Comparison of ENCODE assay signal across 1 cellular context in the genomic region with DNA sequence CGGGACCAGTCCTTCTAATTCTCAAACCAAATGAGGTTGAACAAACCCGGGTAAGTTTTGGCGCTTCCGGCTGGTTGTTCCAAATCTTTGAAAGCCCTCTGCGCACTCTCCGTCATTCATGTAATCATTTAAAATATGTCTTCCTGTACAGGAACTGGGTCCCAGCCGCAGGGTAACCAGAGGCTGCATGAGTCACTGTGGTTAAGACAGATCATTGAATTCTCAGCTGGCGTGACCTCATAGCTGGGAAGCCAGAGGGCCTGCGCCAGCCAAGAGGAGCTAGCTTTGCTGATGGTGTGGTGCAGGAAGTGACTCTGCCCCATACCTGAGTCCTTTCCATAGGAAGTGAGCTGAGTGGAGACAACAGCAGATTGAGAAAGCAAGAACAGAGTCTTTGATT.
A peak's percentile ranks its signal among the peaks of the same experiment; 100 is the strongest.
TF ChIP-seq lines count a peak whose summit lies in the region.

No MANE protein-coding gene starts in this region.

TF ChIP-seq in K562, 482 proteins besides CTCF, POLR2A, EP300 and RAD21 (continued from another document):
- TF ChIP-seq, protein P1, sequence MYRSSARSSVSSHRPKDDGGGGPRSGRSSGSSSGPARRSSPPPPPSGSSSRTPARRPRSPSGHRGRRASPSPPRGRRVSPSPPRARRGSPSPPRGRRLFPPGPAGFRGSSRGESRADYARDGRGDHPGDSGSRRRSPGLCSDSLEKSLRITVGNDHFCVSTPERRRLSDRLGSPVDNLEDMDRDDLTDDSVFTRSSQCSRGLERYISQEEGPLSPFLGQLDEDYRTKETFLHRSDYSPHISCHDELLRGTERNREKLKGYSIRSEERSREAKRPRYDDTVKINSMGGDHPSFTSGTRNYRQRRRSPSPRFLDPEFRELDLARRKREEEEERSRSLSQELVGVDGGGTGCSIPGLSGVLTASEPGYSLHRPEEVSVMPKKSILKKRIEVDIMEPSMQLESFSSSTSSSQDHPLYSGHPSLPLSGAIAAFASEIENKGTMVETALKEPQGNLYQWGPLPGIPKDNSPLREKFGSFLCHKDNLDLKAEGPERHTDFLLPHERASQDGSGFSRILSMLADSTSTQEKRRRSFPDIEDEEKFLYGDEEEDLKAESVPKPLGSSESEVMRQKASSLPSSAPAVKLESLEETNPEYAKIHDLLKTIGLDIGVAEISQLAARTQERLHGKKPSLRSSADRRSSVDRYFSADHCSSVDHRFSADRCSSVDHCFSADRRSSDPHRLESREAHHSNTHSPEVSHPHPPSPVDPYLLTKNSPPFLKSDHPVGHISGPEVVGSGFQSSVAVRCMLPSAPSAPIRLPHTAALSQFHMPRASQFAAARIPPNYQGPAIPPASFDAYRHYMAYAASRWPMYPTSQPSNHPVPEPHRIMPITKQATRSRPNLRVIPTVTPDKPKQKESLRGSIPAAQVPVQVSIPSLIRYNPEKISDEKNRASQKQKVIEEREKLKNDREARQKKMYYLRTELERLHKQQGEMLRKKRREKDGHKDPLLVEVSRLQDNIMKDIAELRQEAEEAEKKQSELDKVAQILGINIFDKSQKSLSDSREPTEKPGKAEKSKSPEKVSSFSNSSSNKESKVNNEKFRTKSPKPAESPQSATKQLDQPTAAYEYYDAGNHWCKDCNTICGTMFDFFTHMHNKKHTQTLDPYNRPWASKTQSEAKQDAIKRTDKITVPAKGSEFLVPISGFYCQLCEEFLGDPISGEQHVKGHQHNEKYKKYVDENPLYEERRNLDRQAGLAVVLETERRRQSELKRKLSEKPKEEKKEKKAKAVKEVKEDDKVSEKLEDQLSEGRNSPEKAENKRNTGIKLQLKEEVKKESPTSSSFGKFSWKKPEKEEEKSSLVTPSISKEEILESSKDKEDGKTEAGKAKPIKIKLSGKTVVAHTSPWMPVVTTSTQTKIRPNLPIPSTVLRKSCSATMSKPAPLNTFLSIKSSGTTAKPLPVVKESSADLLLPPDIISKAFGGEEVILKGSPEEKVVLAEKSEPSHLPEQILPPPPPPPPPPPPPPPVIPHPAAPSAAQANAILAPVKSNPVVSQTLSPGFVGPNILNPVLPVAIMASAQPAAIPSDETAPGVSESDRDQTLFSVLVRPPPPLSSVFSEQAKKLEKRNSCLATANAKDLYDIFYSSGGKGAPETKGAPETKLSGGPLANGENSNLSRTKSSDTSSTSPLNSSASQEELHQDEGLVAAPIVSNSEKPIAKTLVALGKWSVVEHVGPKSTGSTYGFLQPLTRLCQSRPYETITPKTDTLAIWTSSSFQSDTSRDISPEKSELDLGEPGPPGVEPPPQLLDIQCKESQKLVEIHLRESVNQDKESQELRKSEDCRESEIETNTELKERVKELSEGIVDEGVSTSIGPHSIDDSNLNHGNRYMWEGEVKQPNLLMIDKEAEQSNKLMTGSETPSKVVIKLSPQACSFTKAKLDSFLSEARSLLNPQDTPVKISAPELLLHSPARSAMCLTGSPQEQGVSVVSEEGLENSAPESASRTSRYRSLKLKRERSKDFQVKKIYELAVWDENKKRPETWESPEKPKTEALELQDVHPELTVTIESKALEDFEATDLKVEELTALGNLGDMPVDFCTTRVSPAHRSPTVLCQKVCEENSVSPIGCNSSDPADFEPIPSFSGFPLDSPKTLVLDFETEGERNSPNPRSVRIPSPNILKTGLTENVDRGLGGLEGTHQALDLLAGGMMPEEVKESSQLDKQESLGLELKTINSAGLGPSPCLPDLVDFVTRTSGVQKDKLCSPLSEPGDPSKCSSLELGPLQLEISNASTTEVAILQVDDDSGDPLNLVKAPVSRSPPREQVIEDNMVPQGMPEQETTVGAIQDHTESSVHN (IDR thresholded peaks at IDR 0.05; ENCODE audit: borderline replicate concordance in 1 of 2, low read depth in 1 of 2) = peak in 1 of 2 experiments; percentile 86; a peak in 2 of 4 replicates
- TF ChIP-seq PHB (CRISPR knock-in tag; IDR thresholded peaks at IDR 0.05) (no peak), FOSL1 (tag; conservative IDR thresholded peaks at IDR 0.05) (peak; percentile 94), JUND (IDR thresholded peaks at IDR 0.05; ENCODE audit: borderline replicate concordance, low read depth, low read length) (peak; percentile 93), JUND (tag; IDR thresholded peaks at IDR 0.05; ENCODE audit: borderline replicate concordance, low read depth, low read length) (peak; percentile 94), C11orf30 (IDR thresholded peaks at IDR 0.05; ENCODE audit: low read depth) (no peak), JUN (IDR thresholded peaks at IDR 0.05; ENCODE audit: borderline replicate concordance, low read depth, low read length) (peak; percentile 71; the same call in 1 of the 2 replicates), JUN (CRISPR knock-in tag; IDR thresholded peaks at IDR 0.05; ENCODE audit: borderline replicate concordance) (no peak), TEAD1 (CRISPR knock-in tag; IDR thresholded peaks at IDR 0.05) (peak in 1 of 2 experiments; percentile 86; a peak in 2 of 4 replicates), JUNB (CRISPR knock-in tag; conservative IDR thresholded peaks at IDR 0.05) (peak; percentile 60; the same call in 1 of the 2 replicates), ZNF445 (CRISPR knock-in tag; IDR thresholded peaks at IDR 0.05; ENCODE audit: low read depth) (no peak), TAF9B (IDR thresholded peaks at IDR 0.05; ENCODE audit: partially characterized antibody) (peak; percentile 42), SMAD4 (CRISPR knock-in tag; conservative IDR thresholded peaks at IDR 0.05) (no peak), ATF3 (IDR thresholded peaks at IDR 0.05) (peak; percentile 89), ATF3 (CRISPR knock-in tag; conservative IDR thresholded peaks at IDR 0.05) (peak; percentile 92), ZNF253 (CRISPR knock-in tag; conservative IDR thresholded peaks at IDR 0.05) (no peak), NFE2 (IDR thresholded peaks at IDR 0.05; ENCODE audit: low read depth) (peak; percentile 43; the same call in 1 of the 2 replicates), CBFA2T3 (IDR thresholded peaks at IDR 0.05) (peak; percentile 12; the same call in 1 of the 2 replicates), NRF1 (conservative IDR thresholded peaks at IDR 0.05 in 1 of 2, IDR thresholded peaks at IDR 0.05 in 1 of 2) (peak; percentile 80 to 84), CREM (IDR thresholded peaks at IDR 0.05; ENCODE audit: low read depth) (peak; percentile 68), TFAP4 (CRISPR knock-in tag; IDR thresholded peaks at IDR 0.05; ENCODE audit: borderline replicate concordance) (peak; percentile 95), ATF7 (IDR thresholded peaks at IDR 0.05) (peak; percentile 81), BDP1 (IDR thresholded peaks at IDR 0.05; ENCODE audit: insufficient read depth, insufficient read length) (no peak), TEAD4 (IDR thresholded peaks at IDR 0.05; ENCODE audit: low read length) (peak; percentile 78), TEAD4 (CRISPR knock-in tag; IDR thresholded peaks at IDR 0.05; ENCODE audit: borderline replicate concordance) (no peak), BCL6 (CRISPR knock-in tag; IDR thresholded peaks at IDR 0.05) (no peak), CREB5 (CRISPR knock-in tag; IDR thresholded peaks at IDR 0.05) (no peak), GABPA (tag; conservative IDR thresholded peaks at IDR 0.05; ENCODE audit: low read depth) (peak; percentile 71), ARID1B (IDR thresholded peaks at IDR 0.05) (peak; percentile 39; the same call in 1 of the 2 replicates), HSF4 (CRISPR knock-in tag; IDR thresholded peaks at IDR 0.05; ENCODE audit: borderline replicate concordance) (no peak)
- TF ChIP-seq, protein P2, sequence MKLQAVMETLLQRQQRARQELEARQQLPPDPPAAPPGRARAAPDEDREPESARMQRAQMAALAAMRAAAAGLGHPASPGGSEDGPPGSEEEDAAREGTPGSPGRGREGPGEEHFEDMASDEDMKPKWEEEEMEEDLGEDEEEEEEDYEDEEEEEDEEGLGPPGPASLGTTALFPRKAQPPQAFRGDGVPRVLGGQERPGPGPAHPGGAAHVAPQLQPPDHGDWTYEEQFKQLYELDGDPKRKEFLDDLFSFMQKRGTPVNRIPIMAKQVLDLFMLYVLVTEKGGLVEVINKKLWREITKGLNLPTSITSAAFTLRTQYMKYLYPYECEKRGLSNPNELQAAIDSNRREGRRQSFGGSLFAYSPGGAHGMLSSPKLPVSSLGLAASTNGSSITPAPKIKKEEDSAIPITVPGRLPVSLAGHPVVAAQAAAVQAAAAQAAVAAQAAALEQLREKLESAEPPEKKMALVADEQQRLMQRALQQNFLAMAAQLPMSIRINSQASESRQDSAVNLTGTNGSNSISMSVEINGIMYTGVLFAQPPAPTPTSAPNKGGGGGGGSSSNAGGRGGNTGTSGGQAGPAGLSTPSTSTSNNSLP (IDR thresholded peaks at IDR 0.05; ENCODE audit: borderline replicate concordance, low read depth, low read length) = no peak
- TF ChIP-seq, protein P3, sequence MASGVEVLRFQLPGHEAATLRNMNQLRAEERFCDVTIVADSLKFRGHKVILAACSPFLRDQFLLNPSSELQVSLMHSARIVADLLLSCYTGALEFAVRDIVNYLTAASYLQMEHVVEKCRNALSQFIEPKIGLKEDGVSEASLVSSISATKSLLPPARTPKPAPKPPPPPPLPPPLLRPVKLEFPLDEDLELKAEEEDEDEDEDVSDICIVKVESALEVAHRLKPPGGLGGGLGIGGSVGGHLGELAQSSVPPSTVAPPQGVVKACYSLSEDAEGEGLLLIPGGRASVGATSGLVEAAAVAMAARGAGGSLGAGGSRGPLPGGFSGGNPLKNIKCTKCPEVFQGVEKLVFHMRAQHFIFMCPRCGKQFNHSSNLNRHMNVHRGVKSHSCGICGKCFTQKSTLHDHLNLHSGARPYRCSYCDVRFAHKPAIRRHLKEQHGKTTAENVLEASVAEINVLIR (CRISPR knock-in tag; IDR thresholded peaks at IDR 0.05) = peak; percentile 33; the same call in 1 of the 2 replicates
- TF ChIP-seq, protein P4, sequence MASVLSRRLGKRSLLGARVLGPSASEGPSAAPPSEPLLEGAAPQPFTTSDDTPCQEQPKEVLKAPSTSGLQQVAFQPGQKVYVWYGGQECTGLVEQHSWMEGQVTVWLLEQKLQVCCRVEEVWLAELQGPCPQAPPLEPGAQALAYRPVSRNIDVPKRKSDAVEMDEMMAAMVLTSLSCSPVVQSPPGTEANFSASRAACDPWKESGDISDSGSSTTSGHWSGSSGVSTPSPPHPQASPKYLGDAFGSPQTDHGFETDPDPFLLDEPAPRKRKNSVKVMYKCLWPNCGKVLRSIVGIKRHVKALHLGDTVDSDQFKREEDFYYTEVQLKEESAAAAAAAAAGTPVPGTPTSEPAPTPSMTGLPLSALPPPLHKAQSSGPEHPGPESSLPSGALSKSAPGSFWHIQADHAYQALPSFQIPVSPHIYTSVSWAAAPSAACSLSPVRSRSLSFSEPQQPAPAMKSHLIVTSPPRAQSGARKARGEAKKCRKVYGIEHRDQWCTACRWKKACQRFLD (CRISPR knock-in tag; IDR thresholded peaks at IDR 0.05) = 0 out of 2 replicates have a peak, but pooled peaks have one; percentile 47
- TF ChIP-seq, protein P5, sequence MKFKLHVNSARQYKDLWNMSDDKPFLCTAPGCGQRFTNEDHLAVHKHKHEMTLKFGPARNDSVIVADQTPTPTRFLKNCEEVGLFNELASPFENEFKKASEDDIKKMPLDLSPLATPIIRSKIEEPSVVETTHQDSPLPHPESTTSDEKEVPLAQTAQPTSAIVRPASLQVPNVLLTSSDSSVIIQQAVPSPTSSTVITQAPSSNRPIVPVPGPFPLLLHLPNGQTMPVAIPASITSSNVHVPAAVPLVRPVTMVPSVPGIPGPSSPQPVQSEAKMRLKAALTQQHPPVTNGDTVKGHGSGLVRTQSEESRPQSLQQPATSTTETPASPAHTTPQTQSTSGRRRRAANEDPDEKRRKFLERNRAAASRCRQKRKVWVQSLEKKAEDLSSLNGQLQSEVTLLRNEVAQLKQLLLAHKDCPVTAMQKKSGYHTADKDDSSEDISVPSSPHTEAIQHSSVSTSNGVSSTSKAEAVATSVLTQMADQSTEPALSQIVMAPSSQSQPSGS (CRISPR knock-in tag; IDR thresholded peaks at IDR 0.05) = 0 out of 2 replicates have a peak, but pooled peaks have one; percentile 52
TF ChIP-seq in K562: peak in this region for 22.
